20 cellular contexts compared by ENCODE assay signal in the genomic region with DNA sequence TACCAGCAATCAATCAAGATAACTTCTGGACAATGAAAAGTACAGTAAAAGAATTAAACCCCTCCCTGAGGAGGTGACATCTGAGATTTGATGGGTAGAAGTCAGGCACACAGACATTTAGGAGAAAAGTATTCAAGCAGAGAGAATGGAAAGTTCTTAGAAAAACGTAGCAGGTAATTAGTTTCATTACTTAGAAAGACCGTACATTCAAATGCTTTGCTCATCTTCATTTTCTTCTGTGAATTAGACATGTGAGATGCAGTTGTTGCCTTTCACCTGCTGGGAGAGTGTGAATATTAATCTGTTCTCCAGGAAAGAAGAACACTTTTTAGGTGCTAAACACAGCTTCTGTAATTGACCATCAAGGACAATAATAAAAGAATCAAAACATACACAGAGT.
DNase-seq lines count a peak whose midpoint lies in the region; ATAC-seq, FAIRE-seq and TF ChIP-seq lines count a peak whose summit lies in the region.
"Had no signal": no experiment of that assay in that cellular context is flagged by ENCODE, and none has a peak within 500 bp of the region (broad histone marks: within the 10 kb centered on the region; RNA-seq: fewer than 3 reads in every experiment).

No MANE protein-coding gene starts in this region.

- no peak overlapping the region for H3K23ac ChIP-seq in H1 (ENCODE audit: insufficient read length)

- FAIRE-seq in H1 (lab: Jason Lieb, UNC): no peak
- FAIRE-seq: GM12878, HepG2 had no signal

- TF ChIP-seq RAD21 in H1 (IDR thresholded peaks at IDR 0.05 in 1 of 2, conservative IDR thresholded peaks at IDR 0.05 in 1 of 2; ENCODE audit: low read depth in 2 of 2, low read length in 2 of 2): no peak

- H3K4me2 ChIP-seq in GM23338 (no peak overlapping the region), H1 (ENCODE audit: insufficient read depth in 1 of 2, low read depth in 2 of 2, low read length in 2 of 2) (no peak overlapping the region)
- H3K4me2 ChIP-seq: A549 had no signal

- H3K27ac ChIP-seq in GM23338 (ENCODE audit: low read depth) (no peak overlapping the region), H1 (ENCODE audit: low read depth, low read length) (no peak overlapping the region)
- H3K27ac ChIP-seq: 22Rv1, A549, C4-2B had no signal

- H3K79me2 ChIP-seq in GM23338 (replicated peaks; ENCODE audit: insufficient read depth): no peaks in the 10 kb centered on the region
- no peaks in the 10 kb centered on the region for H3K79me2 ChIP-seq in H1 (ENCODE audit: control insufficient read depth in 1 of 2, insufficient read depth in 2 of 2, low read length in 2 of 2)

- H4K5ac ChIP-seq in H1 (ENCODE audit: insufficient read length, low read depth, low read length): no peak overlapping the region

- H3K18ac ChIP-seq in H1 (ENCODE audit: extremely low read depth, low read length): no peak overlapping the region

- H3K36me3 Mint-ChIP-seq in T-helper 2 cell treated with Interferon-gamma antibody and Interleukin-4, amounts not matched to agents 5 μg/mL and 100 μg/mL, for 36 hours (ENCODE audit: low read depth): no peaks in the 10 kb centered on the region
- H3K36me3 Mint-ChIP-seq in activated naive CD4-positive, alpha-beta T cell treated with anti-CD3 and anti-CD28 coated beads, Interleukin-2, amount 10 ng/mL, durations not matched to agents 7 days and 5 days: peaks cover 3% of the 10 kb centered on the region
- H3K36me3 Mint-ChIP-seq in GM23338 (ENCODE audit: low read depth): peaks cover 2% of the 10 kb centered on the region; the same call in 2 of the 3 replicates
- H3K36me3 Mint-ChIP-seq: CD4-positive, alpha-beta memory T cell; IgD-negative memory B cell had no signal

- no peak overlapping the region for H4K91ac ChIP-seq in H1 (replicated peaks; ENCODE audit: insufficient read length, low read length)

- H3K27ac Mint-ChIP-seq in T-helper 2 cell treated with Interferon-gamma antibody and Interleukin-4, amounts not matched to agents 5 μg/mL and 100 μg/mL, for 36 hours: peak overlapping the region; percentile 5
- peak overlapping the region; percentile 82 for H3K27ac Mint-ChIP-seq in activated naive CD4-positive, alpha-beta T cell treated with anti-CD3 and anti-CD28 coated beads, Interleukin-2, amount 10 ng/mL, durations not matched to agents 7 days and 5 days
- no peak overlapping the region for H3K27ac Mint-ChIP-seq in GM23338
- H3K27ac Mint-ChIP-seq: H9, IgD-negative memory B cell had no signal

- no peak overlapping the region for H2BK120ac ChIP-seq in H1 (replicated peaks; ENCODE audit: low read depth, low read length)

- H3K4me1 Mint-ChIP-seq in T-helper 2 cell treated with Interferon-gamma antibody and Interleukin-4, amounts not matched to agents 5 μg/mL and 100 μg/mL, for 36 hours (ENCODE audit: low read depth): peaks cover 4% of the 10 kb centered on the region
- H3K4me1 Mint-ChIP-seq in activated naive CD4-positive, alpha-beta T cell treated with anti-CD3 and anti-CD28 coated beads, Interleukin-2, amount 10 ng/mL, durations not matched to agents 7 days and 5 days: peaks cover 19% of the 10 kb centered on the region
- H3K4me1 Mint-ChIP-seq in GM23338: no peaks in the 10 kb centered on the region
- H3K4me1 Mint-ChIP-seq: CD4-positive, alpha-beta memory T cell; IgD-negative memory B cell had no signal

- DNase-seq in T-helper 2 cell treated with Interferon-gamma antibody and Interleukin-4, amounts not matched to agents 5 μg/mL and 100 μg/mL, for 36 hours (ENCODE audit: low spot score): no peak
- no peak for DNase-seq in T-helper 2 cell
- DNase-seq in activated naive CD4-positive, alpha-beta T cell treated with anti-CD3 and anti-CD28 coated beads, Interleukin-2, amount 10 ng/mL, durations not matched to agents 7 days and 5 days: no peak
- DNase-seq in activated naive CD4-positive, alpha-beta T cell treated with anti-CD3 and anti-CD28 coated beads, Interleukin-2, amount 50 U/mL, for 16 hours: no peak
- DNase-seq in GM23338 (ENCODE audit: low spot score): no peak
- no peak for DNase-seq in H1 (ENCODE audit: low read depth in 1 of 2, low spot score in 2 of 2)
- no peak for DNase-seq in cardiac septum (ENCODE audit: low spot score)
- DNase-seq: AML-193; CD4-positive, alpha-beta memory T cell; DMS79 treated with DMSO at 0.1 percent for 48 hours; GF-D8; GOT3; H9 had no signal

- no peak overlapping the region for H2BK5ac ChIP-seq in H1 (ENCODE audit: low read depth, low read length)

- H3K4me3 ChIP-seq in GM23338 (no peak overlapping the region), H1 (ENCODE audit: extremely low read depth in 1 of 4, insufficient read depth in 2 of 4, low read depth in 3 of 4, low read length in 4 of 4) (no peak overlapping the region)
- H3K4me3 ChIP-seq: A549, GM12878 had no signal

- no peak overlapping the region for H4K8ac ChIP-seq in H1 (ENCODE audit: extremely low read depth, insufficient read depth, low read length)

- no peak for TF ChIP-seq POLR2A in H1 (IDR thresholded peaks at IDR 0.05; ENCODE audit: control extremely low read depth in 1 of 2, low read depth in 2 of 2, low read length in 2 of 2)

- ATAC-seq in GM23338 (no peak), HG02571 (IDR thresholded peaks at IDR 0.05; ENCODE audit: unreplicated experiment) (no peak)
- ATAC-seq: A549, HepG2 had no signal

- H2AFZ ChIP-seq in GM23338: peak overlapping the region; percentile 67; the same call in 1 of the 2 replicates
- H2AFZ ChIP-seq in H1 (ENCODE audit: low read length): peak overlapping the region; percentile 66; the same call in 1 of the 2 replicates

- H3F3A ChIP-seq in GM23338 (replicated peaks; ENCODE audit: low read depth): no peaks in the 10 kb centered on the region

- H3K9me2 ChIP-seq in GM23338 (ENCODE audit: insufficient read depth): 0 out of 2 replicates have a peak, but pooled peaks cover 8% of the 10 kb centered on the region

- H2BK15ac ChIP-seq in H1 (ENCODE audit: low read length): no peak overlapping the region

- intact Hi-C loops in cardiac septum (cut with DNase I): no loop called here

- no peaks in the 10 kb centered on the region for H3K23me2 ChIP-seq in H1 (ENCODE audit: low read depth, low read length)

- H3K36me3 ChIP-seq in GM23338 (ENCODE audit: insufficient read depth) (no peaks in the 10 kb centered on the region), H1 (ENCODE audit: control insufficient read depth in 2 of 4, insufficient read depth in 4 of 4, low read length in 3 of 4) (no peaks in the 10 kb centered on the region)

- H2BK12ac ChIP-seq in H1 (ENCODE audit: low read depth, low read length): no peak overlapping the region

- POLR2A ChIA-PET in H1 (lab: Charles Lee; ENCODE audit: partially characterized antibody): no interaction called here

- H3K9me3 ChIP-seq in H1 (ENCODE audit: insufficient read depth in 2 of 2, low read depth in 1 of 2, low read length in 1 of 2): no peaks in the 10 kb centered on the region
- H3K9me3 ChIP-seq: A549 had no signal

- H3K4ac ChIP-seq in H1 (replicated peaks; ENCODE audit: insufficient read length, low read depth, low read length): no peak overlapping the region

- no peaks in the 10 kb centered on the region for H3K27me3 Mint-ChIP-seq in T-helper 2 cell treated with Interferon-gamma antibody and Interleukin-4, amounts not matched to agents 5 μg/mL and 100 μg/mL, for 36 hours (ENCODE audit: low read depth)
- peaks cover 3% of the 10 kb centered on the region for H3K27me3 Mint-ChIP-seq in activated naive CD4-positive, alpha-beta T cell treated with anti-CD3 and anti-CD28 coated beads, Interleukin-2, amount 10 ng/mL, durations not matched to agents 7 days and 5 days
- peaks cover 3% of the 10 kb centered on the region for H3K27me3 Mint-ChIP-seq in GM23338 (ENCODE audit: insufficient read depth, low read depth, poor library complexity)

- no peak overlapping the region for H3K9ac ChIP-seq in H1 (replicated peaks in 1 of 4; ENCODE audit: extremely low read depth in 1 of 4, low read depth in 3 of 4, low read length in 3 of 4)

- H3K4me3 Mint-ChIP-seq in T-helper 2 cell treated with Interferon-gamma antibody and Interleukin-4, amounts not matched to agents 5 μg/mL and 100 μg/mL, for 36 hours: no peak overlapping the region
- no peak overlapping the region for H3K4me3 Mint-ChIP-seq in activated naive CD4-positive, alpha-beta T cell treated with anti-CD3 and anti-CD28 coated beads, Interleukin-2, amount 10 ng/mL, durations not matched to agents 7 days and 5 days
- H3K4me3 Mint-ChIP-seq in GM23338: no peak overlapping the region
- H3K4me3 Mint-ChIP-seq: CD4-positive, alpha-beta memory T cell; H9; IgD-negative memory B cell had no signal

- H4K20me1 ChIP-seq in GM23338 (replicated peaks; ENCODE audit: insufficient read depth) (no peaks in the 10 kb centered on the region), H1 (replicated peaks in 1 of 2; ENCODE audit: control insufficient read depth in 1 of 2, insufficient read depth in 2 of 2, low read length in 2 of 2) (no peaks in the 10 kb centered on the region)

- H3K9me3 Mint-ChIP-seq in T-helper 2 cell treated with Interferon-gamma antibody and Interleukin-4, amounts not matched to agents 5 μg/mL and 100 μg/mL, for 36 hours: no peaks in the 10 kb centered on the region
- H3K9me3 Mint-ChIP-seq in activated naive CD4-positive, alpha-beta T cell treated with anti-CD3 and anti-CD28 coated beads, Interleukin-2, amount 10 ng/mL, durations not matched to agents 7 days and 5 days: no peaks in the 10 kb centered on the region
- peaks cover 3% of the 10 kb centered on the region; the same call in 2 of the 3 replicates for H3K9me3 Mint-ChIP-seq in GM23338

- H3K56ac ChIP-seq in H1 (replicated peaks; ENCODE audit: insufficient read length, low read depth, low read length): no peak overlapping the region

- H2BK20ac ChIP-seq in H1 (ENCODE audit: low read length): no peak overlapping the region

- H3K79me1 ChIP-seq in H1 (ENCODE audit: low read depth, low read length): no peaks in the 10 kb centered on the region

- TF ChIP-seq CTCF in GM23338 (conservative IDR thresholded peaks at IDR 0.05; ENCODE audit: low read depth in 2 of 2): no peak
- no peak for TF ChIP-seq CTCF in H1 (IDR thresholded peaks at IDR 0.05; ENCODE audit: control extremely low read depth in 1 of 3, insufficient read depth in 1 of 3, low read depth in 1 of 3, low read length in 3 of 3)

- CTCF ChIA-PET in activated naive CD4-positive, alpha-beta T cell treated with anti-CD3 and anti-CD28 coated beads, Interleukin-2, amount 10 ng/mL, durations not matched to agents 7 days and 5 days (lab: Charles Lee): no interaction called here
- CTCF ChIA-PET in H1 (lab: Charles Lee; ENCODE audit: partially characterized antibody): no interaction called here

- H3K27me3 ChIP-seq in GM23338 (ENCODE audit: insufficient read depth) (no peaks in the 10 kb centered on the region), H1 (replicated peaks in 1 of 4; ENCODE audit: control insufficient read depth in 3 of 4, extremely low read depth in 1 of 4, insufficient read depth in 3 of 4, low read length in 3 of 4) (no peaks in the 10 kb centered on the region)

- TF ChIP-seq EP300 in H1 (IDR thresholded peaks at IDR 0.05; ENCODE audit: borderline replicate concordance in 1 of 2, low read depth in 2 of 2, low read length in 2 of 2): no peak

- WGBS in H1 (ENCODE audit: extremely low coverage in 1 of 2, insufficient coverage in 1 of 2, insufficient read length in 1 of 2, insufficient replicate concordance in 2 of 2, low coverage in 1 of 2, low lambda C conversion rate in 2 of 2, missing lambda C conversion rate in 1 of 2), 2 experiments: 92% methylated on average over 2 of the region's 2 CpGs; no CpG with 5 or more reads in 1 of the 2 experiments

- no peak overlapping the region for H3K14ac ChIP-seq in H1 (ENCODE audit: insufficient read length)

- H2AK5ac ChIP-seq in H1 (ENCODE audit: low read depth, low read length): no peak overlapping the region

- H3K4me1 ChIP-seq in GM23338 (ENCODE audit: insufficient read depth): no peaks in the 10 kb centered on the region
- H3K4me1 ChIP-seq in H1 (replicated peaks in 1 of 4; ENCODE audit: control insufficient read depth in 3 of 4, insufficient read depth in 4 of 4, low read length in 3 of 4): peaks cover 0 to 3% (median 0%) of the 10 kb centered on the region in 4 experiments; a peak in 1 of 7 replicates
- H3K4me1 ChIP-seq: A549 had no signal
